18 cellular contexts compared by ENCODE assay signal in the genomic region with DNA sequence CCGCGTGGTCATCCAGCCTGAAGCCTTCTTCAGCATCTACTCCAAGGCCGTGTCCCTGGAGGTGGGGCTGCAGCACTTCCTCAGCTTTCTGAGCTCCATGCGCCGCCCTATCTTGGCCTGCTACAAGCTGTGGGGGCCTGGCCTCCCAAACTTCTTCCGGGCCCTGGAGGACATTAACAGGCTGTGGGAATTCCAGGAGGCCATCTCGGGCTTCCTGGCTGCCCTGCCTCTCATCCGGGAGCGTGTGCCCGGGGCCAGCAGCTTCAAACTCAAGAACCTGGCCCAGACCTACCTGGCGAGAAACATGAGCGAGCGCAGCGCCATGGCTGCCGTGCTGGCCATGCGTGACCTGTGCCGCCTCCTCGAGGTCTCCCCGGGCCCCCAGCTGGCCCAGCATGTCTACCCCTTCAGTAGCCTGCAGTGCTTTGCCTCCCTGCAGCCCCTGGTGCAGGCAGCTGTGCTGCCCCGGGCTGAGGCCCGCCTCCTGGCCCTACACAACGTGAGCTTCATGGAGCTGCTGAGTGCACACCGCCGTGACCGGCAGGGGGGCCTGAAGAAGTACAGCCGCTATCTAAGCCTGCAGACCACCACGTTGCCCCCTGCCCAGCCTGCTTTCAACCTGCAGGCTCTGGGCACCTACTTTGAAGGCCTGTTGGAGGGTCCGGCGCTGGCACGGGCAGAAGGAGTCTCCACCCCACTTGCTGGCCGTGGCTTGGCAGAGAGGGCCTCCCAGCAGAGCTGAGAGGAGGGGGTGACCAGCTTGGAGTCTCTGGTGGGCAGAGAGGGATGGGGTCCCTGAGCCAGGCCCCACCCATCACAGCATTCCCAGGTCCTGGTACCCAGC. TPM values are rescaled to one million over a fixed set of nuclear protein-coding genes. Genes with fewer than 3 reads are reported as not detected.
A peak's percentile ranks its signal among the peaks of the same experiment; 100 is the strongest.
DNase-seq lines count a peak whose midpoint lies in the region; ATAC-seq and TF ChIP-seq lines count a peak whose summit lies in the region.
"Had no signal": no experiment of that assay in that cellular context is flagged by ENCODE, and none has a peak within 500 bp of the region (broad histone marks: within the 10 kb centered on the region; RNA-seq: fewer than 3 reads in every experiment).

No MANE protein-coding gene starts in this region.

- DNase-seq in fibroblast of the aortic adventitia (ENCODE audit: low read depth) = peak; percentile 34
- peak in 1 of 3 donors; percentile 32 for DNase-seq in mucosa of descending colon
- DNase-seq in NCI-H748 treated with DMSO at 0.1 percent for 48 hours (lab: John Stamatoyannopoulos, UW) = no peak
- no peak for DNase-seq in ureter (ENCODE audit: low spot score)
- DNase-seq in stimulated activated CD4-positive, alpha-beta T cell treated with anti-CD3 and anti-CD28 coated beads, Interleukin-4, amount 100 ng/mL, for 1 hour = no peak
- DNase-seq: activated CD4-positive, alpha-beta T cell treated with anti-CD3 and anti-CD28 coated beads, Interleukin-2, amount 10 ng/mL, durations not matched to agents 7 days and 5 days; activated CD8-positive, alpha-beta memory T cell treated with anti-CD3 and anti-CD28 coated beads, Interleukin-2, amount 50 U/mL, for 4 hours; activated naive CD8-positive, alpha-beta T cell treated with anti-CD3 and anti-CD28 coated beads, Interleukin-2, amount 50 U/mL, for 24 hours; mammary epithelial cell; NCI-H1417; NCI-H510A treated with DMSO at 0.1 percent for 48 hours; stimulated activated CD8-positive, alpha-beta memory T cell treated with anti-CD3 and anti-CD28 coated beads, Interleukin-4, amount 100 ng/mL, for 48 hours had no signal

- CTCF ChIA-PET in HEK293 (lab: Yijun Ruan, JAX) = interaction anchor here (0.6 to 14.3 kb wide), 8 partner anchors 3 to 280 kb away, joined by 3 to 301 read pairs (median 80); no protein-coding TSS in a partner anchor

- H3K9ac ChIP-seq in subcutaneous abdominal adipose tissue (ENCODE audit: low read length in 5 of 5) = no peak overlapping the region

- no peak for TF ChIP-seq CTCF in HEK293 (tag by site-specific recombination; IDR thresholded peaks at IDR 0.05)
- no peak for TF ChIP-seq CTCF in fibroblast of the aortic adventitia (IDR thresholded peaks at IDR 0.05; ENCODE audit: insufficient read depth, low read length)
- TF ChIP-seq CTCF in mucosa of descending colon (IDR thresholded peaks at IDR 0.05) = no peak

- H3K27me3 ChIP-seq in subcutaneous abdominal adipose tissue (ENCODE audit: control insufficient read depth in 5 of 5, insufficient read depth in 4 of 5, low read length in 5 of 5) = no peaks in the 10 kb centered on the region
- H3K27me3 ChIP-seq: cardiac muscle cell had no signal

- POLR2A ChIA-PET in HEK293 (lab: Yijun Ruan, JAX) = no interaction called here

- H3K27ac ChIP-seq in HEK293 (ENCODE audit: extremely low read depth, low read depth, low read length) = no peak overlapping the region
- H3K27ac ChIP-seq in subcutaneous abdominal adipose tissue (ENCODE audit: low read depth, low read length) = peak overlapping the region; percentile 41
- H3K27ac ChIP-seq: cardiac muscle cell had no signal

- H3K36me3 ChIP-seq in HEK293 (ENCODE audit: control insufficient read depth in 2 of 2, insufficient read depth in 1 of 2, low read length in 2 of 2) = no peaks in the 10 kb centered on the region; a peak in 1 of 3 replicates
- no peaks in the 10 kb centered on the region for H3K36me3 ChIP-seq in mucosa of descending colon (ENCODE audit: low read depth)
- H3K36me3 ChIP-seq in subcutaneous abdominal adipose tissue (ENCODE audit: control insufficient read depth in 5 of 5, insufficient read depth in 5 of 5, low read length in 5 of 5) = peaks cover 0 to 44% (median 23%) of the 10 kb centered on the region in 5 donors
- H3K36me3 ChIP-seq: cardiac muscle cell had no signal

- H3K4me1 ChIP-seq in HEK293 (ENCODE audit: control insufficient read depth, insufficient read depth, low read length) (no peaks in the 10 kb centered on the region; the same call in 1 of the 2 replicates), mucosa of descending colon (ENCODE audit: low read depth) (peaks cover 2% of the 10 kb centered on the region), subcutaneous abdominal adipose tissue (ENCODE audit: control insufficient read depth in 5 of 5, insufficient read depth in 5 of 5, low read length in 5 of 5) (peaks cover 20 to 85% (median 63%) of the 10 kb centered on the region in 5 donors)

- H3K4me3 ChIP-seq in HEK293 (ENCODE audit: low read depth, low read length) (no peak overlapping the region), fibroblast of the aortic adventitia (ENCODE audit: low read depth, low read length) (no peak overlapping the region), mucosa of descending colon (no peak overlapping the region), subcutaneous abdominal adipose tissue (ENCODE audit: low read depth in 1 of 5, low read length in 5 of 5) (no peak overlapping the region)
- H3K4me3 ChIP-seq: cardiac muscle cell had no signal

- no peaks in the 10 kb centered on the region for H3K9me3 ChIP-seq in HEK293 (ENCODE audit: control insufficient read depth, insufficient read depth, low read depth, low read length)
- H3K9me3 ChIP-seq in mucosa of descending colon = no peaks in the 10 kb centered on the region
- no peaks in the 10 kb centered on the region for H3K9me3 ChIP-seq in subcutaneous abdominal adipose tissue (ENCODE audit: control insufficient read depth in 5 of 5, low read length in 5 of 5)

- intact Hi-C loops in mucosa of descending colon (cut with DNase I, micrococcal nuclease) = no loop called here

- ATAC-seq in mucosa of descending colon = peak; percentile 6
- ATAC-seq in GM21825 (IDR thresholded peaks at IDR 0.05; ENCODE audit: unreplicated experiment) = no peak
- ATAC-seq: activated naive CD8-positive, alpha-beta T cell treated with anti-CD3 and anti-CD28 coated beads, Interleukin-2, amount 50 U/mL, for 24 hours; natural killer cell treated with Interleukin-12 subunit alpha and Interleukin-12 subunit beta and Interleukin-15 and Interleukin-18, amount 100 ng/mL, for 72 hours had no signal

TF ChIP-seq in HEK293, 187 proteins besides CTCF, POLR2A, EP300 and RAD21 (continues in another document):
- TF ChIP-seq ZIC2 (tag by site-specific recombination; IDR thresholded peaks at IDR 0.05) (peak; percentile 62), ZNF701 (tag by site-specific recombination; IDR thresholded peaks at IDR 0.05) (no peak)
- TF ChIP-seq, protein P1, sequence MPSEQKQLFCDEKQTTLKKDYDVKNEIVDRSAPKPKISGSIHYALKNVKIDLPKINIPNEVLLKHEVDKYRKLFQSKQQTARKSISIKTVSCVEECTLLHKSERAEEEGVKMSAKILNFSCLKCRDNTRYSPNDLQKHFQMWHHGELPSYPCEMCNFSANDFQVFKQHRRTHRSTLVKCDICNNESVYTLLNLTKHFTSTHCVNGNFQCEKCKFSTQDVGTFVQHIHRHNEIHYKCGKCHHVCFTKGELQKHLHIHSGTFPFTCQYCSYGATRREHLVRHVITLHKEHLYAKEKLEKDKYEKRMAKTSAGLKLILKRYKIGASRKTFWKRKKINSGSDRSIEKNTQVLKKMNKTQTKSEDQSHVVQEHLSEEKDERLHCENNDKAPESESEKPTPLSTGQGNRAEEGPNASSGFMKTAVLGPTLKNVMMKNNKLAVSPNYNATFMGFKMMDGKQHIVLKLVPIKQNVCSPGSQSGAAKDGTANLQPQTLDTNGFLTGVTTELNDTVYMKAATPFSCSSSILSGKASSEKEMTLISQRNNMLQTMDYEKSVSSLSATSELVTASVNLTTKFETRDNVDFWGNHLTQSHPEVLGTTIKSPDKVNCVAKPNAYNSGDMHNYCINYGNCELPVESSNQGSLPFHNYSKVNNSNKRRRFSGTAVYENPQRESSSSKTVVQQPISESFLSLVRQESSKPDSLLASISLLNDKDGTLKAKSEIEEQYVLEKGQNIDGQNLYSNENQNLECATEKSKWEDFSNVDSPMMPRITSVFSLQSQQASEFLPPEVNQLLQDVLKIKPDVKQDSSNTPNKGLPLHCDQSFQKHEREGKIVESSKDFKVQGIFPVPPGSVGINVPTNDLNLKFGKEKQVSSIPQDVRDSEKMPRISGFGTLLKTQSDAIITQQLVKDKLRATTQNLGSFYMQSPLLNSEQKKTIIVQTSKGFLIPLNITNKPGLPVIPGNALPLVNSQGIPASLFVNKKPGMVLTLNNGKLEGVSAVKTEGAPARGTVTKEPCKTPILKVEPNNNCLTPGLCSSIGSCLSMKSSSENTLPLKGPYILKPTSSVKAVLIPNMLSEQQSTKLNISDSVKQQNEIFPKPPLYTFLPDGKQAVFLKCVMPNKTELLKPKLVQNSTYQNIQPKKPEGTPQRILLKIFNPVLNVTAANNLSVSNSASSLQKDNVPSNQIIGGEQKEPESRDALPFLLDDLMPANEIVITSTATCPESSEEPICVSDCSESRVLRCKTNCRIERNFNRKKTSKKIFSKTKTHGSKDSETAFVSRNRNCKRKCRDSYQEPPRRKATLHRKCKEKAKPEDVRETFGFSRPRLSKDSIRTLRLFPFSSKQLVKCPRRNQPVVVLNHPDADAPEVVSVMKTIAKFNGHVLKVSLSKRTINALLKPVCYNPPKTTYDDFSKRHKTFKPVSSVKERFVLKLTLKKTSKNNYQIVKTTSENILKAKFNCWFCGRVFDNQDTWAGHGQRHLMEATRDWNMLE (tag by site-specific recombination; conservative IDR thresholded peaks at IDR 0.05; ENCODE audit: low read depth) = no peak

RNA-seq across cellular contexts. Expression of gene GOLGA6A, which starts 37.9 kb away (rescaled TPM):
- not detected in 2 replicates for total RNA-seq in fibroblast of the aortic adventitia (ENCODE audit: low replicate concordance)
- not detected for total RNA-seq in mucosa of descending colon
- total RNA-seq in ureter = not detected
- total RNA-seq: activated CD4-positive, alpha-beta T cell treated with anti-CD3 and anti-CD28 coated beads, Interleukin-2, amount 10 ng/mL, durations not matched to agents 7 days and 5 days; H4; mammary epithelial cell; natural killer cell treated with Interleukin-12 subunit alpha and Interleukin-12 subunit beta and Interleukin-15 and Interleukin-18, amount 100 ng/mL, for 72 hours had no signal

RNA-seq across cellular contexts. Expression of gene PML, which starts 50.0 kb away (rescaled TPM):
- total RNA-seq in fibroblast of the aortic adventitia (ENCODE audit: low replicate concordance) (29.3 and 31.9 TPM in 2 replicates), mucosa of descending colon (10 to 100 TPM; 27.6 to 52.2 (median 35.6) TPM), ureter (102 TPM)

RNA-seq across cellular contexts. Expression of gene STOML1, which starts 52.4 kb away (rescaled TPM):
- total RNA-seq in fibroblast of the aortic adventitia (ENCODE audit: low replicate concordance) (6.8 and 19.0 TPM in 2 replicates), mucosa of descending colon (10 to 100 TPM; 11.5 to 13.4 (median 12.4) TPM), ureter (15.0 TPM)
